Comparison of ENCODE assay signal across 17 cellular contexts in genomic region chr3:30598663-30599545, GRCh38. TPM values are rescaled to one million over a fixed set of nuclear protein-coding genes. Genes with fewer than 3 reads are reported as not detected.
A peak's percentile ranks its signal among the peaks of the same experiment; 100 is the strongest.
DNase-seq lines count a peak whose midpoint lies in the region; ATAC-seq and TF ChIP-seq lines count a peak whose summit lies in the region.
"Had no signal": no experiment of that assay in that cellular context is flagged by ENCODE, and none has a peak within 500 bp of the region (broad histone marks: within the 10 kb centered on the region; RNA-seq: fewer than 3 reads in every experiment).

No MANE protein-coding gene starts in this region.

- no peaks in the 10 kb centered on the region for H3K79me1 ChIP-seq in IMR-90 (ENCODE audit: low read depth in 1 of 2, low read length in 2 of 2)

- H3K36me3 ChIP-seq in DOHH2 (ENCODE audit: control insufficient read depth, low read length) (no peaks in the 10 kb centered on the region), IMR-90 (ENCODE audit: control insufficient read depth, insufficient read depth, low read length) (no peaks in the 10 kb centered on the region), neural cell (ENCODE audit: insufficient read depth, low read length) (no peaks in the 10 kb centered on the region), endodermal cell (ENCODE audit: control insufficient read depth, insufficient read depth, low read length) (no peaks in the 10 kb centered on the region), BE2C (no peaks in the 10 kb centered on the region)
- H3K36me3 ChIP-seq: neutrophil, SJSA1, thyroid gland had no signal

- no peak overlapping the region for H3K9ac ChIP-seq in IMR-90 (ENCODE audit: low read depth, low read length)
- H3K9ac ChIP-seq in neural cell (ENCODE audit: low read length), result no peak overlapping the region
- H3K9ac ChIP-seq in endodermal cell (ENCODE audit: extremely low read depth, low read length, poor library complexity, severe bottlenecking), result no peak overlapping the region
- H3K9ac ChIP-seq: KMS-11 had no signal

- TF ChIP-seq RAD21 in IMR-90 (IDR thresholded peaks at IDR 0.05; ENCODE audit: low read length) (no peak), neural cell (conservative IDR thresholded peaks at IDR 0.05) (no peak)

- H3K27me3 ChIP-seq in DOHH2 (ENCODE audit: control insufficient read depth, low read length), result no peaks in the 10 kb centered on the region
- H3K27me3 ChIP-seq in IMR-90 (ENCODE audit: control insufficient read depth, insufficient read depth, low read length), result no peaks in the 10 kb centered on the region
- H3K27me3 ChIP-seq in neural cell (ENCODE audit: insufficient read depth, low read depth, low read length), result no peaks in the 10 kb centered on the region
- no peaks in the 10 kb centered on the region for H3K27me3 ChIP-seq in endodermal cell (ENCODE audit: control insufficient read depth, insufficient read depth, low read length, poor library complexity, severe bottlenecking)
- no peaks in the 10 kb centered on the region for H3K27me3 ChIP-seq in BE2C
- H3K27me3 ChIP-seq: neutrophil, SJSA1, thyroid gland had no signal

- peaks cover 11% of the 10 kb centered on the region for H3K9me3 Mint-ChIP-seq in activated naive CD8-positive, alpha-beta T cell treated with anti-CD3 and anti-CD28 coated beads for 36 hours
- no peaks in the 10 kb centered on the region for H3K9me3 Mint-ChIP-seq in endodermal cell

- H2BK15ac ChIP-seq in IMR-90 (ENCODE audit: low read depth, low read length), result no peak overlapping the region

- H3K4me1 ChIP-seq in DOHH2 (ENCODE audit: control insufficient read depth, low read length), result peaks cover 65% of the 10 kb centered on the region
- H3K4me1 ChIP-seq in IMR-90 (ENCODE audit: control insufficient read depth, insufficient read depth, low read length), result peaks cover 8% of the 10 kb centered on the region
- no peaks in the 10 kb centered on the region for H3K4me1 ChIP-seq in endodermal cell (ENCODE audit: control insufficient read depth, insufficient read depth, low read length)
- no peaks in the 10 kb centered on the region for H3K4me1 ChIP-seq in BE2C
- H3K4me1 ChIP-seq: thyroid gland had no signal

- peak overlapping the region; percentile 48 for H3K4me2 ChIP-seq in DOHH2 (ENCODE audit: low read length)
- H3K4me2 ChIP-seq in IMR-90 (ENCODE audit: low read depth, low read length), result no peak overlapping the region
- no peak overlapping the region for H3K4me2 ChIP-seq in neural cell (ENCODE audit: low read length)
- H3K4me2 ChIP-seq: KMS-11 had no signal

- ATAC-seq in IMR-90 (ENCODE audit: low read depth) (no peak), HG03521 (IDR thresholded peaks at IDR 0.05; ENCODE audit: unreplicated experiment) (no peak)
- ATAC-seq: left ventricle myocardium superior had no signal

- BruUV-seq in IMR-90 (replicated peaks; lab: Mats Ljungman, UMichigan), result no TSS peak

- peak; percentile 94 for TF ChIP-seq EP300 in neural cell (conservative IDR thresholded peaks at IDR 0.05; ENCODE audit: poor library complexity, severe bottlenecking)

- H3K56ac ChIP-seq in IMR-90 (ENCODE audit: extremely low read depth, insufficient read depth, low read length), result no peak overlapping the region

- no peak overlapping the region for H2AFZ ChIP-seq in IMR-90 (replicated peaks; ENCODE audit: low read length, poor library complexity)
- H2AFZ ChIP-seq in neural cell (ENCODE audit: low read depth, low read length), result no peak overlapping the region

- no CpG with 5 or more reads among the region's 3 CpGs for WGBS in IMR-90 (ENCODE audit: extremely low coverage in 2 of 2, insufficient read length in 1 of 2), 2 experiments
- WGBS in endodermal cell (ENCODE audit: insufficient coverage in 1 of 2, insufficient read length in 1 of 2), 2 experiments, result 96 to 100% methylated on average over 1 to 3 of the region's 3 CpGs

- peak overlapping the region; percentile 12 for H3K4me3 Mint-ChIP-seq in activated naive CD8-positive, alpha-beta T cell treated with anti-CD3 and anti-CD28 coated beads for 36 hours
- H3K4me3 Mint-ChIP-seq in endodermal cell, result no peak overlapping the region

- TF ChIP-seq POLR2A in IMR-90 (IDR thresholded peaks at IDR 0.05; ENCODE audit: low read depth, low read length), result no peak

- H3K27ac ChIP-seq in DOHH2 (ENCODE audit: low read depth, low read length) (peak overlapping the region; percentile 71), IMR-90 (ENCODE audit: insufficient read depth, low read length) (no peak overlapping the region), neural cell (ENCODE audit: low read length) (no peak overlapping the region), endodermal cell (ENCODE audit: low read depth, low read length) (no peak overlapping the region)
- H3K27ac ChIP-seq: KMS-11, neutrophil, SJSA1, thyroid gland had no signal

- H3K36me3 Mint-ChIP-seq in activated naive CD8-positive, alpha-beta T cell treated with anti-CD3 and anti-CD28 coated beads for 36 hours, result peaks cover 14% of the 10 kb centered on the region
- H3K36me3 Mint-ChIP-seq in endodermal cell (ENCODE audit: low read depth), result no peaks in the 10 kb centered on the region

- H3K9me2 ChIP-seq in DOHH2 (replicated peaks; ENCODE audit: control insufficient read depth, low read length) (no peaks in the 10 kb centered on the region), neural cell (ENCODE audit: insufficient read depth, low read length) (no peaks in the 10 kb centered on the region)

- H3K9me1 ChIP-seq in IMR-90 (ENCODE audit: insufficient read depth, low read length), result no peaks in the 10 kb centered on the region

- no peaks in the 10 kb centered on the region for H3K79me2 ChIP-seq in DOHH2 (ENCODE audit: control insufficient read depth, low read length)
- no peaks in the 10 kb centered on the region for H3K79me2 ChIP-seq in neural cell (replicated peaks; ENCODE audit: insufficient read depth, low read length)

- in situ Hi-C loops in IMR-90 (cut with MboI; ENCODE audit: low sequenced_read_pairs), result no loop called here

- TF ChIP-seq CTCF in DOHH2 (IDR thresholded peaks at IDR 0.05; ENCODE audit: low read depth, low read length, poor library complexity, severe bottlenecking), result no peak
- TF ChIP-seq CTCF in IMR-90 (conservative IDR thresholded peaks at IDR 0.05; ENCODE audit: low read depth, low read length), result no peak
- TF ChIP-seq CTCF in neural cell (IDR thresholded peaks at IDR 0.05; ENCODE audit: poor library complexity, severe bottlenecking), result no peak
- no peak for TF ChIP-seq CTCF in endodermal cell (conservative IDR thresholded peaks at IDR 0.05)
- TF ChIP-seq CTCF in BE2C (IDR thresholded peaks at IDR 0.05; ENCODE audit: low read depth, low read length), result no peak

- CTCF ChIA-PET in IMR-90 (lab: Yijun Ruan, JAX), result interaction anchor here (0.6 kb wide), 1 partner anchor 1325 kb away, joined by 4 read pairs; no protein-coding TSS in a partner anchor

- H2BK120ac ChIP-seq in IMR-90 (ENCODE audit: low read depth, low read length), result no peak overlapping the region

- no peak overlapping the region; the same call in 1 of the 2 replicates for H3K14ac ChIP-seq in IMR-90 (replicated peaks; ENCODE audit: low read depth, low read length)

- DNase-seq in IMR-90, result no peak
- DNase-seq in activated naive CD8-positive, alpha-beta T cell treated with anti-CD3 and anti-CD28 coated beads for 36 hours, result no peak
- no peak for DNase-seq in endodermal cell
- DNase-seq in BE2C, result no peak
- DNase-seq: activated CD4-positive, CD25-positive, alpha-beta regulatory T cell; activated gamma-delta T cell treated with Interleukin-2 at 50 U/mL for 16 hours; erythroblast; left ventricle myocardium superior; NCI-H187; NCI-H748 treated with DMSO at 0.1 percent for 48 hours; thyroid gland had no signal

- no peak overlapping the region for H4K5ac ChIP-seq in IMR-90 (ENCODE audit: low read depth, low read length)

- H3K9me3 ChIP-seq in DOHH2 (ENCODE audit: control insufficient read depth, insufficient read depth, low read length) (no peaks in the 10 kb centered on the region), IMR-90 (ENCODE audit: control insufficient read depth, insufficient read depth, low read length) (no peaks in the 10 kb centered on the region), neural cell (ENCODE audit: low read length) (no peaks in the 10 kb centered on the region), endodermal cell (ENCODE audit: control insufficient read depth, low read length) (no peaks in the 10 kb centered on the region), BE2C (no peaks in the 10 kb centered on the region)
- H3K9me3 ChIP-seq: neutrophil, SJSA1, thyroid gland had no signal

- no peak overlapping the region; a peak in 1 of 4 replicates for H4K8ac ChIP-seq in IMR-90 (ENCODE audit: low read depth in 2 of 2, low read length in 2 of 2)

- H2BK20ac ChIP-seq in IMR-90 (ENCODE audit: low read depth, low read length), result no peak overlapping the region

- no peak overlapping the region for H3K23ac ChIP-seq in IMR-90 (ENCODE audit: low read depth, low read length)

- H3K4me1 Mint-ChIP-seq in activated naive CD8-positive, alpha-beta T cell treated with anti-CD3 and anti-CD28 coated beads for 36 hours, result peaks cover 52% of the 10 kb centered on the region
- H3K4me1 Mint-ChIP-seq in endodermal cell, result peaks cover 12% of the 10 kb centered on the region

- H3K4me3 ChIP-seq in DOHH2 (ENCODE audit: low read length), result peak overlapping the region; percentile 36
- no peak overlapping the region for H3K4me3 ChIP-seq in IMR-90 (ENCODE audit: insufficient read depth, low read depth, low read length)
- no peak overlapping the region for H3K4me3 ChIP-seq in neural cell (ENCODE audit: low read length)
- H3K4me3 ChIP-seq in endodermal cell (ENCODE audit: low read length), result no peak overlapping the region
- H3K4me3 ChIP-seq in BE2C (ENCODE audit: low read depth, low read length), result no peak overlapping the region
- H3K4me3 ChIP-seq: SJSA1, thyroid gland had no signal

- H3K18ac ChIP-seq in IMR-90 (ENCODE audit: low read depth, low read length), result peak overlapping the region; percentile 87; the same call in 1 of the 2 replicates

- intact Hi-C loops in IMR-90 (cut with micrococcal nuclease), result no loop called here

- H3K4ac ChIP-seq in IMR-90 (ENCODE audit: low read depth, low read length), result peak overlapping the region; percentile 35; the same call in 1 of the 2 replicates

- POLR2A ChIA-PET in IMR-90 (lab: Charles Lee; ENCODE audit: unreplicated experiment), result no interaction called here

- dilution Hi-C loops in IMR-90 (cut with HindIII; ENCODE audit: low sequenced_read_pairs, unreplicated experiment), result no loop called here

- H2AK5ac ChIP-seq in IMR-90 (ENCODE audit: low read depth, low read length), result peak overlapping the region; percentile 49

- H3K27ac Mint-ChIP-seq in activated naive CD8-positive, alpha-beta T cell treated with anti-CD3 and anti-CD28 coated beads for 36 hours, result peak overlapping the region; percentile 65
- H3K27ac Mint-ChIP-seq in endodermal cell, result no peak overlapping the region

- H3F3A ChIP-seq in DOHH2 (ENCODE audit: control insufficient read depth, insufficient read depth) (peaks cover 8% of the 10 kb centered on the region), neural cell (ENCODE audit: insufficient read depth, low read length, poor library complexity, severe bottlenecking) (no peaks in the 10 kb centered on the region)

- no peak overlapping the region for H4K91ac ChIP-seq in IMR-90 (ENCODE audit: insufficient read depth, low read depth, low read length)

- H2AK9ac ChIP-seq in IMR-90 (replicated peaks; ENCODE audit: low read depth, low read length, poor library complexity), result no peak overlapping the region

- H3K27me3 Mint-ChIP-seq in activated naive CD8-positive, alpha-beta T cell treated with anti-CD3 and anti-CD28 coated beads for 36 hours, result no peaks in the 10 kb centered on the region
- no peaks in the 10 kb centered on the region for H3K27me3 Mint-ChIP-seq in endodermal cell (ENCODE audit: insufficient read depth)

- H2BK5ac ChIP-seq in IMR-90 (ENCODE audit: low read depth, low read length, poor library complexity, severe bottlenecking), result no peak overlapping the region

- H4K20me1 ChIP-seq in DOHH2 (ENCODE audit: control insufficient read depth, insufficient read depth, low read depth, low read length) (no peaks in the 10 kb centered on the region), IMR-90 (ENCODE audit: insufficient read depth, low read length) (no peaks in the 10 kb centered on the region), neural cell (ENCODE audit: insufficient read depth) (no peaks in the 10 kb centered on the region)

RNA-seq across cellular contexts. Expression of gene TGFBR2, which starts 7.5 kb away (rescaled TPM):
- 87.5 and 89.7 TPM in 2 replicates for total RNA-seq in IMR-90 (2012; rRNA removed)
- polyA plus RNA-seq in IMR-90 (2012; rRNA removed), result 58.1 and 63.7 TPM in 2 replicates
- 34.9 and 52.0 TPM in 2 replicates for polyA plus RNA-seq in IMR-90 (2012; cell fraction: cytosol; rRNA removed)
- 17.3 and 35.9 TPM in 2 replicates for polyA plus RNA-seq in IMR-90 (2012; cell fraction: nucleus; rRNA removed; ENCODE audit: low replicate concordance)
- 10 to 100 TPM; 64.1 to 65.1 TPM for total RNA-seq in activated naive CD8-positive, alpha-beta T cell treated with anti-CD3 and anti-CD28 coated beads for 36 hours
- polyA plus RNA-seq in neural cell, result 0.22 TPM in 1 of 2 replicates, not detected in the other
- not detected in 2 replicates for polyA minus RNA-seq in neural cell
- 1 to 10 TPM; 6.0 to 9.6 TPM for total RNA-seq in endodermal cell
- polyA plus RNA-seq in endodermal cell (2013, experiment 1 of 2), result 3.9 TPM
- 3.6 TPM for polyA plus RNA-seq in endodermal cell (2013, experiment 2 of 2)
- 2.3 TPM for polyA plus RNA-seq in BE2C (2012; ENCODE audit: insufficient read depth, insufficient read length, low read depth)
